Comparison of ENCODE assay signal across 8 cellular contexts in genomic region chr15:91022075-91022831, GRCh38. TPM values are rescaled to one million over a fixed set of nuclear protein-coding genes. Genes with fewer than 3 reads are reported as not detected.
A peak's percentile ranks its signal among the peaks of the same experiment; 100 is the strongest.
DNase-seq lines count a peak whose midpoint lies in the region; ATAC-seq and TF ChIP-seq lines count a peak whose summit lies in the region.

VPS33B (minus strand) TSS chr15:91022594; CDS start chr15:91022249, 345 bp downstream.

- no peak for TF ChIP-seq CTCF in epithelial cell of proximal tubule (conservative IDR thresholded peaks at IDR 0.05; ENCODE audit: low read depth, low read length)

- DNase-seq in COLO829 (ENCODE audit: low spot score) = peak; percentile 77
- DNase-seq in HuH-7.5 (ENCODE audit: low spot score) = peak; percentile 75
- peak; percentile 92 for DNase-seq in OCI-M1 (lab: John Stamatoyannopoulos, UW)
- peak; percentile 77 for DNase-seq in activated T-cell treated with anti-CD3 and anti-CD28 coated beads for 24 hours (ENCODE audit: low read depth)
- peak; percentile 20 for DNase-seq in epithelial cell of proximal tubule (ENCODE audit: low read depth)
- peak; percentile 90 for DNase-seq in mucosa of gallbladder (ENCODE audit: low spot score)
- DNase-seq in stimulated activated CD8-positive, alpha-beta memory T cell treated with anti-CD3 and anti-CD28 coated beads, Interleukin-4, amount 100 ng/mL, for 24 hours (ENCODE audit: low read depth) = peak; percentile 65

- peak within 1 kb of the TSS; percentile 88 for H3K4me3 ChIP-seq in epithelial cell of proximal tubule (ENCODE audit: low read depth, low read length)

- ATAC-seq in GM21447 (IDR thresholded peaks at IDR 0.05; ENCODE audit: unreplicated experiment) = peak; percentile 77

RNA-seq across cellular contexts. Expression of gene VPS33B, which starts in this region (rescaled TPM):
- total RNA-seq in epithelial cell of proximal tubule (16.0 and 17.3 TPM in 2 replicates), mucosa of gallbladder (14.9 TPM)

Comparison
In these comparisons a context has a peak if more than half of its experiments do, and no peak if none do; other contexts are left out.
1. Peak in every context shown above with its lines: DNase-seq, ATAC-seq and H3K4me3 ChIP-seq.
2. DNase-seq: peak in every context shown above with its lines; median percentile 92 in OCI-M1; 90 in mucosa of gallbladder; 77 in COLO829; 77 in activated T-cell treated with anti-CD3 and anti-CD28 coated beads for 24 hours; 75 in HuH-7.5; 65 in stimulated activated CD8-positive, alpha-beta memory T cell treated with anti-CD3 and anti-CD28 coated beads, Interleukin-4, amount 100 ng/mL, for 24 hours; 20 in epithelial cell of proximal tubule.